In the genomic region with DNA sequence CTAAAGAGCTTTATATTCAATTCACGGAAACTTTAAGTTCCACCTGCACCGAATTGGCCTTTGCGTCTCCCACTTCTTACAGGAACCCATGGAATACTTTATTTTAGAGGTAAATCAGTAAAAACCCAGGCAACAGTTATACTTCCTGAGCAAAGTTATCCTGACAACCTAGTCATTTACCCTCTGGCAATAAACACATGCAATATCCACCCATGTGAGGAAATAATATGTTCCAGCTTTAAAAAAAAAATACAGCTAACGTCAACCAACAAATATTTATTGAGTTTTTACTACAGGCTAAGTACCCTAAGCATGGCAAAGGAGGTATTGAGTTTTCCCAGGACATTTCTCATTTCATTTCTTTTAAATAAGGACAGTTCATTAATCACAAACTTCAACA, we compare ENCODE assay signal across 18 cellular contexts. TPM values are rescaled to one million over a fixed set of nuclear protein-coding genes. Genes with fewer than 3 reads are reported as not detected.
DNase-seq lines count a peak whose midpoint lies in the region; ATAC-seq, FAIRE-seq and TF ChIP-seq lines count a peak whose summit lies in the region.
"Had no signal": no experiment of that assay in that cellular context is flagged by ENCODE, and none has a peak within 500 bp of the region (broad histone marks: within the 10 kb centered on the region; RNA-seq: fewer than 3 reads in every experiment).

No MANE protein-coding gene starts in this region.

- H3K9me3 ChIP-seq in A549, result no peaks in the 10 kb centered on the region
- H3K9me3 ChIP-seq in left lung, result no peaks in the 10 kb centered on the region
- H3K9me3 ChIP-seq in ovary, result no peaks in the 10 kb centered on the region

- TF ChIP-seq RAD21 in A549 (conservative IDR thresholded peaks at IDR 0.05 in 1 of 2, IDR thresholded peaks at IDR 0.05 in 1 of 2), result no peak

- TF ChIP-seq POLR2A in A549 (IDR thresholded peaks at IDR 0.05; ENCODE audit: low read length) (no peak), ovary (IDR thresholded peaks at IDR 0.05) (no peak)

- TF ChIP-seq EP300 in A549 (IDR thresholded peaks at IDR 0.05) (no peak; a peak in 1 of 5 replicates), ovary (IDR thresholded peaks at IDR 0.05) (no peak)

- POLR2A ChIA-PET in A549 (lab: Yijun Ruan, JAX), result interaction anchor here (0.6 kb wide), 1 partner anchor 10 kb away, joined by 3 read pairs; no protein-coding TSS in a partner anchor

- ATAC-seq in A549 (peak in 1 of 2 experiments; percentile 5; a peak in 3 of 6 replicates), left lung (peak; percentile 7), left cardiac atrium (no peak)

- H3K27ac ChIP-seq in A549, result peak overlapping the region; percentile 90 to 96
- no peak overlapping the region for H3K27ac ChIP-seq in left lung
- no peak overlapping the region for H3K27ac ChIP-seq in ovary
- H3K27ac ChIP-seq: KMS-11 had no signal

- H3K27me3 ChIP-seq in left lung, result peaks cover 0 to 5% of the 10 kb centered on the region in 2 donors
- H3K27me3 ChIP-seq in ovary, result no peaks in the 10 kb centered on the region

- DNase-seq in A549 (ENCODE audit: low read depth in 1 of 2, low spot score in 1 of 2) (no peak), LoVo (ENCODE audit: low spot score) (peak; percentile 60), dedifferentiated amniotic fluid mesenchymal stem cell (ENCODE audit: extremely low spot score) (peak; percentile 30), left lung (no peak), left cardiac atrium (no peak), CD1c-positive myeloid dendritic cell (ENCODE audit: extremely low spot score) (no peak), ovary (no peak), pons (ENCODE audit: low spot score) (no peak)
- DNase-seq: AML-193; CD4-positive, alpha-beta T cell; H9; NCI-H1105 treated with DMSO at 0.1 percent for 48 hours; NCI-H187; NCI-H2171; NCI-H446 treated with DMSO at 0.1 percent for 48 hours; NCI-H748 treated with DMSO at 0.1 percent for 48 hours; SIG-M5 had no signal

- H3K36me3 ChIP-seq in left lung (no peaks in the 10 kb centered on the region), ovary (no peaks in the 10 kb centered on the region)

- TF ChIP-seq CTCF in A549 (IDR thresholded peaks at IDR 0.05), result no peak
- TF ChIP-seq CTCF in left lung (IDR thresholded peaks at IDR 0.05), result no peak
- no peak for TF ChIP-seq CTCF in ovary (IDR thresholded peaks at IDR 0.05)

- H3K4me3 ChIP-seq in A549, result peak overlapping the region; percentile 13; the same call in 1 of the 3 replicates
- no peak overlapping the region for H3K4me3 ChIP-seq in left lung
- no peak overlapping the region for H3K4me3 ChIP-seq in ovary

- H3K4me2 ChIP-seq in A549, result peak overlapping the region; percentile 76
- H3K4me2 ChIP-seq: KMS-11 had no signal

- WGBS in A549 (ENCODE audit: missing lambda C conversion rate), result 61% methylated on average over 4 of the region's 4 CpGs
- 95 to 98% (median 95%) methylated on average over 4 of the region's 4 CpGs for WGBS in ovary, 3 donors

- CTCF ChIA-PET in A549 (lab: Yijun Ruan, JAX), result interaction anchor here (0.5 to 1.2 kb wide), 3 partner anchors 15 to 1305 kb away, joined by 3 to 7 read pairs (median 4); no protein-coding TSS in a partner anchor

- H3K4me1 ChIP-seq in A549, result peaks cover 96% of the 10 kb centered on the region
- peaks cover 0 to 2% of the 10 kb centered on the region in 2 donors for H3K4me1 ChIP-seq in left lung
- peaks cover 7% of the 10 kb centered on the region for H3K4me1 ChIP-seq in ovary (ENCODE audit: insufficient read depth)

- no peak for FAIRE-seq in A549 (lab: Jason Lieb, UNC)

- intact Hi-C loops in left lung (cut with DNase I) (no loop called here), left cardiac atrium (cut with DNase I) (no loop called here), ovary (cut with DNase I) (no loop called here)

TF ChIP-seq in A549, 52 proteins besides CTCF, POLR2A, EP300 and RAD21:
- peak in 1 of 2 experiments; percentile 5; a peak in 1 of 4 replicates for TF ChIP-seq CEBPB (IDR thresholded peaks at IDR 0.05)
- TF ChIP-seq, protein P1, sequence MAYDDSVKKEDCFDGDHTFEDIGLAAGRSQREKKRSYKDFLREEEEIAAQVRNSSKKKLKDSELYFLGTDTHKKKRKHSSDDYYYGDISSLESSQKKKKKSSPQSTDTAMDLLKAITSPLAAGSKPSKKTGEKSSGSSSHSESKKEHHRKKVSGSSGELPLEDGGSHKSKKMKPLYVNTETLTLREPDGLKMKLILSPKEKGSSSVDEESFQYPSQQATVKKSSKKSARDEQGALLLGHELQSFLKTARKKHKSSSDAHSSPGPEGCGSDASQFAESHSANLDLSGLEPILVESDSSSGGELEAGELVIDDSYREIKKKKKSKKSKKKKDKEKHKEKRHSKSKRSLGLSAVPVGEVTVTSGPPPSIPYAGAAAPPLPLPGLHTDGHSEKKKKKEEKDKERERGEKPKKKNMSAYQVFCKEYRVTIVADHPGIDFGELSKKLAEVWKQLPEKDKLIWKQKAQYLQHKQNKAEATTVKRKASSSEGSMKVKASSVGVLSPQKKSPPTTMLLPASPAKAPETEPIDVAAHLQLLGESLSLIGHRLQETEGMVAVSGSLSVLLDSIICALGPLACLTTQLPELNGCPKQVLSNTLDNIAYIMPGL (CRISPR knock-in tag; IDR thresholded peaks at IDR 0.05; ENCODE audit: borderline replicate concordance), result no peak
- TF ChIP-seq ZSCAN20 (CRISPR knock-in tag; IDR thresholded peaks at IDR 0.05), result 0 out of 2 replicates have a peak, but pooled peaks have one; percentile 58
- TF ChIP-seq HOXB13 (CRISPR knock-in tag; IDR thresholded peaks at IDR 0.05; ENCODE audit: low read depth), result 0 out of 2 replicates have a peak, but pooled peaks have one; percentile 35
- TF ChIP-seq RCOR1 (IDR thresholded peaks at IDR 0.05; ENCODE audit: low read depth, low read length), result no peak
- TF ChIP-seq MAFK (IDR thresholded peaks at IDR 0.05; ENCODE audit: partially characterized antibody), result no peak
- no peak for TF ChIP-seq JUNB (IDR thresholded peaks at IDR 0.05)
- TF ChIP-seq KDM5A (IDR thresholded peaks at IDR 0.05), result no peak

RNA-seq across cellular contexts. Expression of a gene that starts 38.3 kb away (rescaled TPM):
- polyA plus RNA-seq in A549 (2011; rRNA removed) (33.1 and 35.9 TPM in 2 replicates), A549 (2017; fragmentation: RNase III; extraction: RNeasy Plus Mini Kit Qiagen cat#74134 plus additional on column Dnase treatment) (31.4 to 32.0 TPM (median 31.6 TPM) in 3 replicates), ovary (10 to 100 TPM in 1 of 2 donors, 1 to 10 TPM in 1; 6.2 to 13.9 TPM)
- polyA plus RNA-seq in A549 (2012; cell fraction: cytosol; rRNA removed), result 20.9 and 23.7 TPM in 2 replicates
- polyA plus RNA-seq in A549 (2012; cell fraction: nucleus; rRNA removed), result 12.1 and 13.2 TPM in 2 replicates
- polyA minus RNA-seq in A549 (2011; rRNA and poly(A)+ RNA removed), result 6.8 and 7.7 TPM in 2 replicates
- total RNA-seq in left lung (1 to 10 TPM; 3.2 to 5.0 TPM), left cardiac atrium (1 to 10 TPM; 2.0 to 3.0 TPM), ovary (10 to 100 TPM in 2 of 7 donors, 1 to 10 TPM in 5; 2.5 to 17.5 (median 7.8) TPM)

Comparison
In these comparisons a context has a peak if more than half of its experiments do, and no peak if none do; other contexts are left out.
1. DNase-seq: peak in LoVo (single experiment) and dedifferentiated amniotic fluid mesenchymal stem cell (single experiment); none in A549 (0 of 2), left lung (0 of 2), left cardiac atrium (single experiment), CD1c-positive myeloid dendritic cell (single experiment), ovary (0 of 5) and pons (single experiment).
2. H3K27ac ChIP-seq: peak in A549 (2 of 2); none in left lung (0 of 2) and ovary (0 of 2).